Comparison of ENCODE assay signal across 11 cellular contexts in genomic region chr3:196641278-196642058, GRCh38. TPM values are rescaled to one million over a fixed set of nuclear protein-coding genes. Genes with fewer than 3 reads are reported as not detected.
A peak's percentile ranks its signal among the peaks of the same experiment; 100 is the strongest.
DNase-seq lines count a peak whose midpoint lies in the region; ATAC-seq lines count a peak whose summit lies in the region.
"Had no signal": no experiment of that assay in that cellular context is flagged by ENCODE, and none has a peak within 500 bp of the region (broad histone marks: within the 10 kb centered on the region; RNA-seq: fewer than 3 reads in every experiment).

No MANE protein-coding gene starts in this region.

- H3K9me3 Mint-ChIP-seq in immature natural killer cell = peaks cover 0 to 3% (median 0%) of the 10 kb centered on the region in 6 donors
- H3K9me3 Mint-ChIP-seq: HFFc6 had no signal

- no peaks in the 10 kb centered on the region for H3K36me3 ChIP-seq in thymus (ENCODE audit: control insufficient read depth, insufficient read depth)
- H3K36me3 ChIP-seq: Peyer's patch had no signal

- peak overlapping the region; percentile 88 to 100 (median 98) for H3K27ac Mint-ChIP-seq in immature natural killer cell
- H3K27ac Mint-ChIP-seq: HFFc6 had no signal

- peaks cover 39% of the 10 kb centered on the region for H3K4me1 ChIP-seq in thymus (ENCODE audit: control insufficient read depth, insufficient read depth, low read length)

- no peak for ATAC-seq in sciatic nerve

- H3K27ac ChIP-seq in thymus (ENCODE audit: low read depth) = peak overlapping the region; percentile 43

- no peaks in the 10 kb centered on the region for H3K9me3 ChIP-seq in thymus (ENCODE audit: control insufficient read depth)
- H3K9me3 ChIP-seq: Peyer's patch had no signal

- intact Hi-C loops in sciatic nerve (cut with DNase I) = no loop called here

- DNase-seq in activated effector memory CD4-positive, alpha-beta T cell treated with anti-CD3 and anti-CD28 coated beads, Interleukin-2, amount 50 U/mL, for 16 hours = peak; percentile 83
- no peak for DNase-seq in activated effector memory CD4-positive, alpha-beta T cell treated with Interleukin-2 at 50 U/mL for 16 hours
- peak; percentile 42 to 51 for DNase-seq in activated CD4-positive, alpha-beta T cell treated with anti-CD3 and anti-CD28 coated beads, Interleukin-2, amount 50 U/mL, for 4 hours
- DNase-seq in immature natural killer cell (peak in 1 of 3 donors; percentile 31), NCI-H69 (lab: John Stamatoyannopoulos, UW) (no peak), sciatic nerve (ENCODE audit: low spot score) (no peak), occipital lobe (lab: John Stamatoyannopoulos, UW) (no peak)
- DNase-seq: HFFc6, mammary epithelial cell had no signal

- peak overlapping the region; percentile 86 to 98 (median 91) for H3K4me3 Mint-ChIP-seq in immature natural killer cell
- H3K4me3 Mint-ChIP-seq: HFFc6 had no signal

- no peaks in the 10 kb centered on the region for H3K27me3 ChIP-seq in thymus (ENCODE audit: control insufficient read depth, insufficient read depth)
- H3K27me3 ChIP-seq: Peyer's patch had no signal

- 13% methylated on average over 9 of the region's 9 CpGs for WGBS in thymus

- H3K4me1 Mint-ChIP-seq in immature natural killer cell = peaks cover 92 to 98% of the 10 kb centered on the region in 2 donors

- peaks cover 3 to 24% (median 4%) of the 10 kb centered on the region in 3 donors for H3K36me3 Mint-ChIP-seq in immature natural killer cell

- H3K27me3 Mint-ChIP-seq in immature natural killer cell (ENCODE audit: low read depth in 3 of 3) = peaks cover 12 to 16% (median 13%) of the 10 kb centered on the region in 3 donors

- H3K4me3 ChIP-seq in thymus (ENCODE audit: low read length) = peak overlapping the region; percentile 22

RNA-seq across cellular contexts. Expression of gene NRROS, which starts 2.0 kb away (rescaled TPM):
- 10 to 100 TPM in 1 of 3 donors, 1 to 10 TPM in 2; 6.3 to 14.1 (median 8.0) TPM for polyA plus RNA-seq in immature natural killer cell
- polyA plus RNA-seq in thymus = 5.2 TPM
- total RNA-seq in sciatic nerve = 10.0 TPM
- 1.2 TPM for total RNA-seq in occipital lobe

Comparison
In these comparisons a context has a peak if more than half of its experiments do, and no peak if none do; other contexts are left out.
1. DNase-seq: peak in activated effector memory CD4-positive, alpha-beta T cell treated with anti-CD3 and anti-CD28 coated beads, Interleukin-2, amount 50 U/mL, for 16 hours (single experiment) and activated CD4-positive, alpha-beta T cell treated with anti-CD3 and anti-CD28 coated beads, Interleukin-2, amount 50 U/mL, for 4 hours (2 of 2); none in activated effector memory CD4-positive, alpha-beta T cell treated with Interleukin-2 at 50 U/mL for 16 hours (single experiment), NCI-H69 (single experiment), sciatic nerve (single experiment) and occipital lobe (single experiment).